In the genomic region with DNA sequence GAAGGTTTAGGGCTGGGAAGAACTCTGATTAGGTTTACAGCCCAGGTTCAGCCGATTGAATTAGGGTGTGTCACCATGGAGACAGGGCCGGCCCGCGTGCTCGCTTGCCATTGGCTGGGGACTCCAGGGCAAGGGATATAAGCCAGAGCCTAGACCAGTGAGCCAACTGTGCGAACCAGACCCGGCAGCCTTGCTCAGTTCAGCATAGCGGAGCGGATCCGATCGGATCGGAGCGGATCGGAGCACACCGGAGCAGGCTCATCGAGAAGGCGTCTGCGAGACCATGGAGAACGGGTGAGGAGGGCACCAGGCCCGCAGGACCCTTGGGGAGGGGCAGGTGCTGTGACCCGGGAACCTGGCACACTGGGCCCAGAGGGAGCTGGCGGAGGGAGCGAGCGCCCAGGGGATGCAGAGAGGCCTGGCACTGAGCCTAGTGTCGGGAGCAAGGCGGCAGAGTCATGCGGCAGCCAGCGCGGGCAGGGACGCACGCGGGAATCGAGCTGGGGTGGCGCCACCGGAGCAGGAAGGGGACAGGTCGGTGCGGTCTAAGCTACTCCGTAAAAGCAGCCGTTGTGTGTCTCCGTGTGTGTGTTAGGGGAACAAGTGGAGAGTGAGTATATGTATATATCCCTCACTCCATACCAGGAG, we compare ENCODE assay signal across 8 cellular contexts. TPM values are rescaled to one million over a fixed set of nuclear protein-coding genes. Genes with fewer than 3 reads are reported as not detected.
DNase-seq lines count a peak whose midpoint lies in the region; ATAC-seq and TF ChIP-seq lines count a peak whose summit lies in the region.

Gene PNP, plus strand, starts transcription at position 165 of the 648 bp plus-strand sequence. Its CDS starts 119 bp downstream, at position 284.

- no peaks in the 10 kb centered on the region for H3K9me2 ChIP-seq in Loucy (replicated peaks; ENCODE audit: low read depth, low read length)

- H3K27ac Mint-ChIP-seq in activated T-helper 2 cell treated with anti-CD3 and anti-CD28 coated beads, Interferon-gamma antibody, Interleukin-2, Interleukin-4, amounts not matched to agents 10 μg/mL and 5 μg/mL and 100 μg/mL, durations not matched to agents 14 hours and 24 hours and 36 hours = peak within 1 kb of the TSS; percentile 96
- peak within 1 kb of the TSS; percentile 97 for H3K27ac Mint-ChIP-seq in natural killer cell treated with Interleukin-12 subunit alpha and Interleukin-12 subunit beta and Interleukin-15 and Interleukin-18, amount 100 ng/mL, for 72 hours

- peak within 1 kb of the TSS; percentile 92 for H3K9ac ChIP-seq in Loucy (ENCODE audit: low read depth, low read length, poor library complexity, severe bottlenecking)

- H3K27ac ChIP-seq in RWPE2 (ENCODE audit: poor library complexity, severe bottlenecking) = peak within 1 kb of the TSS; percentile 86

- H3K9me3 Mint-ChIP-seq in activated T-helper 2 cell treated with anti-CD3 and anti-CD28 coated beads, Interferon-gamma antibody, Interleukin-2, Interleukin-4, amounts not matched to agents 10 μg/mL and 5 μg/mL and 100 μg/mL, durations not matched to agents 14 hours and 24 hours and 36 hours = no peaks in the 10 kb centered on the region
- no peaks in the 10 kb centered on the region for H3K9me3 Mint-ChIP-seq in natural killer cell treated with Interleukin-12 subunit alpha and Interleukin-12 subunit beta and Interleukin-15 and Interleukin-18, amount 100 ng/mL, for 72 hours

- peaks cover 33% of the 10 kb centered on the region for H3K36me3 Mint-ChIP-seq in activated T-helper 2 cell treated with anti-CD3 and anti-CD28 coated beads, Interferon-gamma antibody, Interleukin-2, Interleukin-4, amounts not matched to agents 10 μg/mL and 5 μg/mL and 100 μg/mL, durations not matched to agents 14 hours and 24 hours and 36 hours (ENCODE audit: low read depth)
- peaks cover 33% of the 10 kb centered on the region for H3K36me3 Mint-ChIP-seq in natural killer cell treated with Interleukin-12 subunit alpha and Interleukin-12 subunit beta and Interleukin-15 and Interleukin-18, amount 100 ng/mL, for 72 hours

- H3K27me3 Mint-ChIP-seq in activated T-helper 2 cell treated with anti-CD3 and anti-CD28 coated beads, Interferon-gamma antibody, Interleukin-2, Interleukin-4, amounts not matched to agents 10 μg/mL and 5 μg/mL and 100 μg/mL, durations not matched to agents 14 hours and 24 hours and 36 hours (ENCODE audit: low read depth) = peaks cover 4% of the 10 kb centered on the region
- H3K27me3 Mint-ChIP-seq in natural killer cell treated with Interleukin-12 subunit alpha and Interleukin-12 subunit beta and Interleukin-15 and Interleukin-18, amount 100 ng/mL, for 72 hours = no peaks in the 10 kb centered on the region

- peaks cover 32% of the 10 kb centered on the region for H3K4me1 Mint-ChIP-seq in activated T-helper 2 cell treated with anti-CD3 and anti-CD28 coated beads, Interferon-gamma antibody, Interleukin-2, Interleukin-4, amounts not matched to agents 10 μg/mL and 5 μg/mL and 100 μg/mL, durations not matched to agents 14 hours and 24 hours and 36 hours (ENCODE audit: low read depth)
- peaks cover 42 to 46% of the 10 kb centered on the region in 2 donors for H3K4me1 Mint-ChIP-seq in natural killer cell treated with Interleukin-12 subunit alpha and Interleukin-12 subunit beta and Interleukin-15 and Interleukin-18, amount 100 ng/mL, for 72 hours (ENCODE audit: low read depth in 2 of 2)

- H3K4me3 ChIP-seq in H7 (ENCODE audit: insufficient read depth, low read depth, low read length) = peak within 1 kb of the TSS; percentile 94
- H3K4me3 ChIP-seq in Loucy (ENCODE audit: low read length, poor library complexity, severe bottlenecking) = peak within 1 kb of the TSS; percentile 85
- peak within 1 kb of the TSS; percentile 70 for H3K4me3 ChIP-seq in RWPE2 (ENCODE audit: severe bottlenecking)

- H3K36me3 ChIP-seq in H7 (replicated peaks; ENCODE audit: control insufficient read depth, insufficient read depth, low read length) (peaks cover 10% of the 10 kb centered on the region), Loucy (ENCODE audit: insufficient read depth, low read length) (peaks cover 15% of the 10 kb centered on the region; the same call in 1 of the 2 replicates), RWPE2 (ENCODE audit: low read depth) (peaks cover 31% of the 10 kb centered on the region)

- peak; percentile 92 for ATAC-seq in RWPE2 (ENCODE audit: low read depth)
- ATAC-seq in natural killer cell treated with Interleukin-12 subunit alpha and Interleukin-12 subunit beta and Interleukin-15 and Interleukin-18, amount 100 ng/mL, for 72 hours = peak; percentile 95 to 96
- peak; percentile 95 for ATAC-seq in stimulated activated naive CD8-positive, alpha-beta T cell treated with anti-CD3 and anti-CD28 coated beads, Interleukin-15, Interleukin-2, amounts not matched to agents 100 U/mL and 50 U/mL, for 24 hours

- peaks cover 52% of the 10 kb centered on the region for H3K79me2 ChIP-seq in Loucy (ENCODE audit: insufficient read depth, low read length)

- H3K4me2 ChIP-seq in Loucy (ENCODE audit: low read depth, low read length, poor library complexity, severe bottlenecking) = peak within 1 kb of the TSS; percentile 96

- H2AFZ ChIP-seq in Loucy (ENCODE audit: low read length) = peak within 1 kb of the TSS; percentile 80

- H3K27me3 ChIP-seq in H7 (ENCODE audit: control insufficient read depth, insufficient read depth, low read length) (no peaks in the 10 kb centered on the region), Loucy (ENCODE audit: insufficient read depth, low read length, poor library complexity, severe bottlenecking) (no peaks in the 10 kb centered on the region), RWPE2 (ENCODE audit: insufficient read depth, poor library complexity, severe bottlenecking) (no peaks in the 10 kb centered on the region)

- DNase-seq in ELR (ENCODE audit: low read depth) = peak; percentile 93
- peak; percentile 96 for DNase-seq in H7
- DNase-seq in RWPE2 (ENCODE audit: low spot score) = peak; percentile 95
- peak; percentile 86 for DNase-seq in activated T-helper 2 cell treated with anti-CD3 and anti-CD28 coated beads, Interferon-gamma antibody, Interleukin-2, Interleukin-4, amounts not matched to agents 10 μg/mL and 5 μg/mL and 100 μg/mL, durations not matched to agents 14 hours and 24 hours and 36 hours (ENCODE audit: low spot score)
- peak; percentile 88 for DNase-seq in fibroblast of peridontal ligament (ENCODE audit: extremely low read depth)
- DNase-seq in natural killer cell treated with Interleukin-12 subunit alpha and Interleukin-12 subunit beta and Interleukin-15 and Interleukin-18, amount 100 ng/mL, for 72 hours (ENCODE audit: low spot score) = peak; percentile 86
- peak; percentile 90 for DNase-seq in stimulated activated naive CD8-positive, alpha-beta T cell treated with anti-CD3 and anti-CD28 coated beads, Interleukin-15, Interleukin-2, amounts not matched to agents 100 U/mL and 50 U/mL, for 24 hours

- H3F3A ChIP-seq in Loucy (ENCODE audit: low read depth) = no peaks in the 10 kb centered on the region

- no peak for TF ChIP-seq CTCF in Loucy (conservative IDR thresholded peaks at IDR 0.05; ENCODE audit: low read length)
- TF ChIP-seq CTCF in RWPE2 (IDR thresholded peaks at IDR 0.05; ENCODE audit: poor library complexity, severe bottlenecking) = no peak

- H3K9me3 ChIP-seq in Loucy (ENCODE audit: insufficient read depth, low read depth, low read length) = no peaks in the 10 kb centered on the region
- no peaks in the 10 kb centered on the region for H3K9me3 ChIP-seq in RWPE2 (ENCODE audit: severe bottlenecking)

- intact Hi-C loops in activated T-helper 2 cell treated with anti-CD3 and anti-CD28 coated beads, Interferon-gamma antibody, Interleukin-2, Interleukin-4, amounts not matched to agents 10 μg/mL and 5 μg/mL and 100 μg/mL, durations not matched to agents 14 hours and 24 hours and 36 hours (cut with micrococcal nuclease) = loop anchor here (1.0 to 2.0 kb wide), 4 partner anchors 8 to 139 kb away; partner anchors contain the start of genes APEX1, PARP2 and PIP4P1

- H4K20me1 ChIP-seq in Loucy (ENCODE audit: insufficient read depth, low read length, poor library complexity, severe bottlenecking) = peaks cover 35% of the 10 kb centered on the region

- H3K4me3 Mint-ChIP-seq in activated T-helper 2 cell treated with anti-CD3 and anti-CD28 coated beads, Interferon-gamma antibody, Interleukin-2, Interleukin-4, amounts not matched to agents 10 μg/mL and 5 μg/mL and 100 μg/mL, durations not matched to agents 14 hours and 24 hours and 36 hours (ENCODE audit: low read depth) = peak within 1 kb of the TSS; percentile 94
- H3K4me3 Mint-ChIP-seq in natural killer cell treated with Interleukin-12 subunit alpha and Interleukin-12 subunit beta and Interleukin-15 and Interleukin-18, amount 100 ng/mL, for 72 hours = peak within 1 kb of the TSS; percentile 99

- H3K4me1 ChIP-seq in Loucy (ENCODE audit: insufficient read depth, low read length, poor library complexity, severe bottlenecking) = peaks cover 35% of the 10 kb centered on the region
- peaks cover 8% of the 10 kb centered on the region for H3K4me1 ChIP-seq in RWPE2 (ENCODE audit: insufficient read depth, poor library complexity, severe bottlenecking)

RNA-seq across cellular contexts. Expression of gene PNP, which starts in this region (rescaled TPM):
- total RNA-seq in H7 (2014; rRNA removed; shearing (Covaris generic)) = 244 and 255 TPM in 2 replicates
- total RNA-seq in activated T-helper 2 cell treated with anti-CD3 and anti-CD28 coated beads, Interferon-gamma antibody, Interleukin-2, Interleukin-4, amounts not matched to agents 10 μg/mL and 5 μg/mL and 100 μg/mL, durations not matched to agents 14 hours and 24 hours and 36 hours = 133 and 137 TPM in 2 replicates
- 100 to 1,000 TPM; 124 to 199 TPM for total RNA-seq in natural killer cell treated with Interleukin-12 subunit alpha and Interleukin-12 subunit beta and Interleukin-15 and Interleukin-18, amount 100 ng/mL, for 72 hours

Comparison
In these comparisons a context has a peak if more than half of its experiments do, and no peak if none do; other contexts are left out.
1. Peak in every context shown above with its lines: DNase-seq, ATAC-seq, H3K4me3 ChIP-seq and H3K27ac ChIP-seq.